ENCODE assay signal across 19 cellular contexts in genomic region chr6:119686644-119687043, GRCh38.
A peak's percentile ranks its signal among the peaks of the same experiment; 100 is the strongest.
DNase-seq lines count a peak whose midpoint lies in the region; ATAC-seq, FAIRE-seq and TF ChIP-seq lines count a peak whose summit lies in the region.
"Had no signal": no experiment of that assay in that cellular context is flagged by ENCODE, and none has a peak within 500 bp of the region (broad histone marks: within the 10 kb centered on the region; RNA-seq: fewer than 3 reads in every experiment).

No MANE protein-coding gene starts in this region.

- peak overlapping the region; percentile 42; the same call in 1 of the 2 replicates for H3K4me2 ChIP-seq in KMS-11
- H3K4me2 ChIP-seq: GM23338 had no signal

- peak; percentile 55 for FAIRE-seq in islet of Langerhans (lab: Jason Lieb, UNC)
- FAIRE-seq: GM18507 had no signal

- H3K4me1 ChIP-seq in KMS-11 (ENCODE audit: low read depth, poor library complexity, severe bottlenecking), result peaks cover 19% of the 10 kb centered on the region

- H3K4me3 ChIP-seq in KMS-11 (IDR thresholded peaks at IDR 0.05; ENCODE audit: insufficient read depth, low read depth, low read length), result no peak overlapping the region
- H3K4me3 ChIP-seq: GM23338 had no signal

- no peaks in the 10 kb centered on the region for H3K27me3 ChIP-seq in KMS-11 (ENCODE audit: insufficient read depth, low read depth)

- H2AFZ ChIP-seq in KMS-11 (ENCODE audit: low read depth), result no peak overlapping the region
- H2AFZ ChIP-seq: GM23338 had no signal

- no peak overlapping the region for H3K27ac ChIP-seq in KMS-11

- no peak for TF ChIP-seq CTCF in KMS-11 (conservative IDR thresholded peaks at IDR 0.05; ENCODE audit: low read depth, low read length)
- TF ChIP-seq CTCF in GM20000 (IDR thresholded peaks at IDR 0.05; ENCODE audit: extremely low read depth, missing control alignments), result no peak

- H3K9ac ChIP-seq in KMS-11, result no peak overlapping the region

- H4K20me1 ChIP-seq in KMS-11 (ENCODE audit: insufficient read depth), result no peaks in the 10 kb centered on the region

- no peaks in the 10 kb centered on the region for H3K36me3 ChIP-seq in KMS-11 (ENCODE audit: insufficient read depth)

- DNase-seq in OCI-M1 (lab: John Stamatoyannopoulos, UW) (peak; percentile 23), GM20000 (ENCODE audit: low spot score) (no peak), GM03348 (ENCODE audit: low spot score) (no peak), NCI-H748 treated with DMSO at 0.1 percent for 48 hours (lab: John Stamatoyannopoulos, UW) (no peak)
- DNase-seq: C1 segment of cervical spinal cord; Calu3; CD4-positive, alpha-beta memory T cell; COR-L47; DMS53; DMS79 treated with DMSO at 0.1 percent for 48 hours; GF-D8; H9 had no signal

- no peaks in the 10 kb centered on the region for H3K79me2 ChIP-seq in KMS-11 (ENCODE audit: insufficient read depth, low read depth)

- ATAC-seq in HG02885 (IDR thresholded peaks at IDR 0.05; ENCODE audit: poor library complexity, unreplicated experiment), result peak; percentile 59
- no peak for ATAC-seq in GM21390 (IDR thresholded peaks at IDR 0.05; ENCODE audit: unreplicated experiment)
- ATAC-seq: GM23338, HCT116 had no signal
